In the genomic region with DNA sequence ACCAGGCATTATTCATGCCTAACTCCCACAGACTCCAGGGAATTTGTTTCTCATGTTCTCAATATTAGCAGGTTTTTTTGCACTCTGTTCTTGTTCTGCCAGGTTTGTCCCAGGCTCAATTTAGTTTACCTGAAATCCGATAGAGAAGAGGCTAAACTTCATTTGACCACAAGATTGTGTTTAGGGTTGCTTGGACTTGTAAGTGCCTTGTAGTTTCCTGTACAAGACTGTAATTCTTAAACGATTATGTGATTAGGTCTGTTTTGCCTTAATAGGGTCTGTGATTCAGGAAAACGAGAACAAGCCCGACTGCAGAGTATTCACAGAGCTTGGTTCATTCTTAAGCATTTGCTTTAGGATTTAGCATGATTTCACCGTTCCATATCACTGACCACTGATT, we compare ENCODE assay signal across 11 cellular contexts. TPM values are rescaled to one million over a fixed set of nuclear protein-coding genes. Genes with fewer than 3 reads are reported as not detected.
DNase-seq lines count a peak whose midpoint lies in the region; ATAC-seq and TF ChIP-seq lines count a peak whose summit lies in the region.
"Had no signal": no experiment of that assay in that cellular context is flagged by ENCODE, and none has a peak within 500 bp of the region (broad histone marks: within the 10 kb centered on the region; RNA-seq: fewer than 3 reads in every experiment).

No MANE protein-coding gene starts in this region.

- in situ Hi-C loops in KBM-7 (cut with MboI; ENCODE audit: low pct_unique_long_range_greater_than_20kb, low sequenced_read_pairs): loop anchor here (25.0 kb wide), 1 partner anchor 340 kb away; no protein-coding TSS in a partner anchor

- H3K4me1 Mint-ChIP-seq in stimulated activated naive CD8-positive, alpha-beta T cell treated with anti-CD3 and anti-CD28 coated beads, Interleukin-15, Interleukin-2, amounts not matched to agents 100 ng/mL and 50 ng/mL, for 24 hours (ENCODE audit: low read depth): peaks cover 65% of the 10 kb centered on the region

- peaks cover 65% of the 10 kb centered on the region for H3K27me3 Mint-ChIP-seq in stimulated activated naive CD8-positive, alpha-beta T cell treated with anti-CD3 and anti-CD28 coated beads, Interleukin-15, Interleukin-2, amounts not matched to agents 100 ng/mL and 50 ng/mL, for 24 hours

- H3K27me3 ChIP-seq in fibroblast of lung (ENCODE audit: control insufficient read depth, insufficient read depth, low read length) (no peaks in the 10 kb centered on the region), ovary (no peaks in the 10 kb centered on the region)

- peak overlapping the region; percentile 78 for H3K4me3 Mint-ChIP-seq in stimulated activated naive CD8-positive, alpha-beta T cell treated with anti-CD3 and anti-CD28 coated beads, Interleukin-15, Interleukin-2, amounts not matched to agents 100 ng/mL and 50 ng/mL, for 24 hours
- H3K4me3 Mint-ChIP-seq: B cell had no signal

- no peak for DNase-seq in stimulated activated naive CD8-positive, alpha-beta T cell treated with anti-CD3 and anti-CD28 coated beads, Interleukin-15, Interleukin-2, amounts not matched to agents 100 U/mL and 50 U/mL, for 24 hours
- DNase-seq in fibroblast of lung (ENCODE audit: low read depth in 2 of 2) (no peak), ovary (no peak), KBM-7 (no peak)
- DNase-seq: effector CD8-positive, alpha-beta T cell; T1000 had no signal

- 26 to 31% (median 26%) methylated on average over 5 of the region's 5 CpGs for WGBS in ovary, 3 donors

- H2AFZ ChIP-seq in fibroblast of lung (ENCODE audit: low read length): no peak overlapping the region

- peak overlapping the region; percentile 78 to 83 (median 82) for H3K4me3 ChIP-seq in fibroblast of lung (replicated peaks in 1 of 4; ENCODE audit: control extremely low read depth in 1 of 4, insufficient read depth in 1 of 4, low read depth in 3 of 4, low read length in 4 of 4)
- peak overlapping the region; percentile 76 for H3K4me3 ChIP-seq in ovary

- no peaks in the 10 kb centered on the region for H3K9me3 Mint-ChIP-seq in stimulated activated naive CD8-positive, alpha-beta T cell treated with anti-CD3 and anti-CD28 coated beads, Interleukin-15, Interleukin-2, amounts not matched to agents 100 ng/mL and 50 ng/mL, for 24 hours

- peaks cover 3% of the 10 kb centered on the region for H3K36me3 ChIP-seq in fibroblast of lung (ENCODE audit: control insufficient read depth, insufficient read depth, low read length)
- H3K36me3 ChIP-seq in ovary: no peaks in the 10 kb centered on the region

- intact Hi-C loops in ovary (cut with DNase I): loop anchor here in 3 of 4 donors (5.0 to 10.0 kb wide), 3 partner anchors 127 to 345 kb away; partner anchors contain the start of gene ME3 (in 1 of the 3)

- H3K27ac ChIP-seq in fibroblast of lung (ENCODE audit: insufficient read depth, low read length) (no peak overlapping the region), ovary (no peak overlapping the region)

- no peaks in the 10 kb centered on the region for H4K20me1 ChIP-seq in fibroblast of lung (ENCODE audit: control insufficient read depth, extremely low read depth, insufficient read depth, low read length)

- ATAC-seq in stimulated activated naive CD8-positive, alpha-beta T cell treated with anti-CD3 and anti-CD28 coated beads, Interleukin-15, Interleukin-2, amounts not matched to agents 100 U/mL and 50 U/mL, for 24 hours: no peak
- ATAC-seq in HG02798 (IDR thresholded peaks at IDR 0.05; ENCODE audit: poor library complexity, unreplicated experiment): no peak
- ATAC-seq in GM21526 (IDR thresholded peaks at IDR 0.05; ENCODE audit: low FRiP score, unreplicated experiment): no peak
- ATAC-seq in HG03457 (IDR thresholded peaks at IDR 0.05; ENCODE audit: unreplicated experiment): no peak

- no peak overlapping the region for H3K9ac ChIP-seq in fibroblast of lung (ENCODE audit: insufficient read depth, low read length)

- no peak for TF ChIP-seq CTCF in fibroblast of lung (conservative IDR thresholded peaks at IDR 0.05 in 1 of 2, IDR thresholded peaks at IDR 0.05 in 1 of 2; ENCODE audit: low read depth in 1 of 2, low read length in 2 of 2)
- no peak for TF ChIP-seq CTCF in ovary (IDR thresholded peaks at IDR 0.05)

- H3K9me3 ChIP-seq in fibroblast of lung (ENCODE audit: control insufficient read depth, insufficient read depth, low read depth, low read length) (no peaks in the 10 kb centered on the region), ovary (no peaks in the 10 kb centered on the region)

- no peaks in the 10 kb centered on the region for H3K36me3 Mint-ChIP-seq in stimulated activated naive CD8-positive, alpha-beta T cell treated with anti-CD3 and anti-CD28 coated beads, Interleukin-15, Interleukin-2, amounts not matched to agents 100 ng/mL and 50 ng/mL, for 24 hours (ENCODE audit: low read depth)

- peak overlapping the region; percentile 75 for H3K4me2 ChIP-seq in fibroblast of lung (ENCODE audit: extremely low read depth, insufficient read depth, low read length)

- H3K79me2 ChIP-seq in fibroblast of lung (ENCODE audit: control insufficient read depth, insufficient read depth, low read length): peaks cover 45% of the 10 kb centered on the region

- no peak for TF ChIP-seq POLR2A in ovary (IDR thresholded peaks at IDR 0.05)

- H3K4me1 ChIP-seq in fibroblast of lung (ENCODE audit: control insufficient read depth, extremely low read depth, insufficient read depth, low read length): peaks cover 10% of the 10 kb centered on the region
- H3K4me1 ChIP-seq in ovary (ENCODE audit: insufficient read depth): peaks cover 7% of the 10 kb centered on the region

- no peak for TF ChIP-seq EP300 in ovary (IDR thresholded peaks at IDR 0.05)

- H3K27ac Mint-ChIP-seq in stimulated activated naive CD8-positive, alpha-beta T cell treated with anti-CD3 and anti-CD28 coated beads, Interleukin-15, Interleukin-2, amounts not matched to agents 100 ng/mL and 50 ng/mL, for 24 hours: no peak overlapping the region
- H3K27ac Mint-ChIP-seq: B cell had no signal

RNA-seq across cellular contexts. Expression of gene PRSS23, which starts 1.8 kb away (rescaled TPM):
- total RNA-seq in fibroblast of lung (141 and 194 TPM in 2 replicates), ovary (10 to 100 TPM; 13.5 to 62.1 (median 29.5) TPM)
- polyA plus RNA-seq in fibroblast of lung (147 and 151 TPM in 2 replicates), ovary (100 to 1,000 TPM in 1 of 2 donors, 10 to 100 TPM in 1; 54.4 to 129 TPM)
- polyA plus RNA-seq in fibroblast of lung (2012): 90.6 and 123 TPM in 2 replicates
- 77.1 and 107 TPM in 2 replicates for polyA minus RNA-seq in fibroblast of lung (ENCODE audit: low replicate concordance)
- total RNA-seq: B cell had no signal
